8 cellular contexts compared by ENCODE assay signal in the genomic region with DNA sequence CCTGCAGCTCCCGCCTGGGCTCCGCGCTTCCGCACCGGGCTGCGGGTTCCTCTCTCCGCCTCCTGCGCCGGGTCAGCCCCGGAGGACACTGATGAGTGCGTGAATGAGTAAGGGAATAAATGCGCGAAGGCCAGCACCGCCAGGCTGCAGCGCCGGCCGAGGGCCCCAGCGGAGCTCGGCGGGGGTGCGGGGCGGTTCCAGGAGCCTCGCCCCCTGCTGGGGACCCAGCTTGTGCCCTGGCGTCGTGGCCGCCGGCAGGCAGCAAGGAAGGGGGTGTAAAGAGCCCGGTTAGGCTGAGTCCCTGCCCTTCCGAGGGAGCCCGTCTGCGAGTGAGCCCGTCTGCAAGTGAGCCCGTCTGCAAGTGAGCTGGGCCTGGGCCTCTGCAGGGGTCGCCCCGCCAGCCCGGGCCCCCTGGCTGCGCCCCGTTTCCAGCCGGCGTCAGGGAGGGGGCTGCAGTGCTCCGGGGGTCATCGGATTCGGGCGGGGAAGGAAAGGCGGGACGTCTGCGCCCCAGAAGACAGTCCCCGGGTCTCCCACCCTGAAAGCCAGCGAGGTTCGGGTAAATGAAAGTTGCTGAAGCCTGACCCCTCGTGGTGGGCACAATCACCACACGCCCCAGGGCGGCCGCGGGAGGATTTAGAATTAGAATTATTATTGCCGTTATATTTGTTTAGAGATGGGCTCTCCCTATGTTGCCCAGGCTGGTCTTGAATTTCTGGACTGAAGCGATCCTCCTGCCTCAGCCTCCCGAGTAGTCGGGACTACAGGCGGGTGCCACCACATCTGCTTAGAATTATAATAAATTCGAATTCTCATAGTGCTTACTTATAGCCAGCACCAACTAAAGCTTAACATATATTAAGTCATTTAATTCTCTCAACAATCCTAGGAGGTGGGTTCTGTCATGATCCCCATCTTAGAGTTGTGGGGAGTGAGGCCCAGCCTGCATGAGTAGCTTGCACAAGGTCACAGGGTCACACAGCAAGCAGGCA. TPM values are rescaled to one million over a fixed set of nuclear protein-coding genes. Genes with fewer than 3 reads are reported as not detected.
A peak's percentile ranks its signal among the peaks of the same experiment; 100 is the strongest.
DNase-seq lines count a peak whose midpoint lies in the region; ATAC-seq and TF ChIP-seq lines count a peak whose summit lies in the region.

No MANE protein-coding gene starts in this region.

- no peaks in the 10 kb centered on the region for H3F3A ChIP-seq in SK-N-SH (replicated peaks; ENCODE audit: insufficient read depth)

- 69% methylated on average over 44 of the region's 61 CpGs for WGBS in SK-N-SH (ENCODE audit: low lambda C conversion rate)
- 4 to 15% (median 8%) methylated on average over 47 to 61 of the region's 61 CpGs for WGBS in ovary, 3 donors
- WGBS in tibial nerve, 2 donors = 4 to 16% methylated on average over 21 to 41 of the region's 61 CpGs

- H3K9me2 ChIP-seq in SK-N-SH = no peaks in the 10 kb centered on the region

- CTCF ChIA-PET in SK-N-SH (lab: Yijun Ruan, JAX) = interaction anchor here (0.6 to 7.5 kb wide), 42 partner anchors 9 to 311 kb away, joined by 3 to 126 read pairs (median 4); a partner anchor contains a TSS

- no peaks in the 10 kb centered on the region for H4K20me1 ChIP-seq in SK-N-SH (ENCODE audit: insufficient read depth)

- H3K27me3 ChIP-seq in SK-N-SH (ENCODE audit: insufficient read depth) = no peaks in the 10 kb centered on the region
- H3K27me3 ChIP-seq in ovary = no peaks in the 10 kb centered on the region
- H3K27me3 ChIP-seq in tibial nerve = no peaks in the 10 kb centered on the region

- peak; percentile 74 for TF ChIP-seq CTCF in SK-N-SH (IDR thresholded peaks at IDR 0.05)
- peak; percentile 70 to 86 (median 86) for TF ChIP-seq CTCF in ovary (IDR thresholded peaks at IDR 0.05)
- peak; percentile 81 to 94 (median 89) for TF ChIP-seq CTCF in tibial nerve (IDR thresholded peaks at IDR 0.05)

- ATAC-seq in HG03571 (IDR thresholded peaks at IDR 0.05; ENCODE audit: unreplicated experiment) = peak; percentile 53
- ATAC-seq in Right ventricle myocardium superior (ENCODE audit: poor library complexity) = peak; percentile 95

- no peaks in the 10 kb centered on the region for H3K36me3 ChIP-seq in SK-N-SH (replicated peaks in 1 of 2; ENCODE audit: control insufficient read depth in 1 of 2, insufficient read depth in 2 of 2, low read length in 1 of 2)
- H3K36me3 ChIP-seq in ovary = no peaks in the 10 kb centered on the region
- no peaks in the 10 kb centered on the region for H3K36me3 ChIP-seq in tibial nerve

- H3K4me2 ChIP-seq in SK-N-SH = no peak overlapping the region

- POLR2A ChIA-PET in SK-N-SH (lab: Yijun Ruan, JAX) = interaction anchor here (0.6 kb wide), 1 partner anchor 57 kb away, joined by 3 read pairs; no protein-coding TSS in a partner anchor

- no peaks in the 10 kb centered on the region for H3K79me2 ChIP-seq in SK-N-SH (ENCODE audit: insufficient read depth)

- no peak overlapping the region for H3K27ac ChIP-seq in SK-N-SH (ENCODE audit: low read depth in 2 of 2, low read length in 1 of 2)
- H3K27ac ChIP-seq in ovary = peak overlapping the region; percentile 0 to 64
- H3K27ac ChIP-seq in tibial nerve = peak overlapping the region; percentile 62 to 88 (median 78)

- H3K4me3 ChIP-seq in SK-N-SH (ENCODE audit: low read depth in 2 of 2, low read length in 1 of 2) (peak overlapping the region in 1 of 2 experiments; percentile 45; a peak in 1 of 4 replicates), ovary (peak overlapping the region; percentile 52), tibial nerve (peak overlapping the region; percentile 32 to 64 (median 48))

- H3K9ac ChIP-seq in SK-N-SH = no peak overlapping the region

- H3K9me3 ChIP-seq in SK-N-SH = no peaks in the 10 kb centered on the region
- no peaks in the 10 kb centered on the region for H3K9me3 ChIP-seq in ovary
- H3K9me3 ChIP-seq in tibial nerve = no peaks in the 10 kb centered on the region

- no peak overlapping the region for H2AFZ ChIP-seq in SK-N-SH (ENCODE audit: low read depth)

- intact Hi-C loops in Right ventricle myocardium superior (cut with DNase I) = loop anchor here (2.0 kb wide), 1 partner anchor 80 kb away; no protein-coding TSS in a partner anchor
- intact Hi-C loops in ovary (cut with DNase I) = loop anchor here in 3 of 4 donors (1.0 to 5.0 kb wide), 4 partner anchors 80 to 134 kb away; no protein-coding TSS in a partner anchor

- peak; percentile 21 to 74 for DNase-seq in NCI-H446 (lab: John Stamatoyannopoulos, UW)
- no peak for DNase-seq in NCI-H446 treated with DMSO at 0.1 percent for 48 hours (lab: John Stamatoyannopoulos, UW)
- DNase-seq in SK-N-SH = peak; percentile 91
- DNase-seq in activated naive CD4-positive, alpha-beta T cell treated with anti-CD3 and anti-CD28 coated beads, Interleukin-2, amount 50 U/mL, for 16 hours = peak; percentile 79
- peak; percentile 80 for DNase-seq in Right ventricle myocardium superior
- DNase-seq in ovary = peak; percentile 70 to 86 (median 79)
- peak; percentile 68 to 78 for DNase-seq in tibial nerve (ENCODE audit: low spot score in 2 of 2)

- peak; percentile 78 for TF ChIP-seq RAD21 in SK-N-SH (IDR thresholded peaks at IDR 0.05; ENCODE audit: low read length)

- TF ChIP-seq POLR2A in ovary (IDR thresholded peaks at IDR 0.05) (no peak), tibial nerve (IDR thresholded peaks at IDR 0.05) (peak in 1 of 2 donors; percentile 15)

- no peak for TF ChIP-seq EP300 in SK-N-SH (IDR thresholded peaks at IDR 0.05; ENCODE audit: borderline replicate concordance in 1 of 2, low read depth in 1 of 2, low read length in 1 of 2)
- TF ChIP-seq EP300 in ovary (IDR thresholded peaks at IDR 0.05) = no peak
- TF ChIP-seq EP300 in tibial nerve (IDR thresholded peaks at IDR 0.05) = peak in 1 of 2 donors; percentile 46

- no peaks in the 10 kb centered on the region; a peak in 1 of 4 replicates for H3K4me1 ChIP-seq in SK-N-SH (ENCODE audit: control insufficient read depth in 1 of 2, insufficient read depth in 2 of 2, low read depth in 1 of 2, low read length in 1 of 2)
- H3K4me1 ChIP-seq in ovary (ENCODE audit: insufficient read depth) = peaks cover 1% of the 10 kb centered on the region
- peaks cover 0 to 14% (median 3%) of the 10 kb centered on the region in 4 donors for H3K4me1 ChIP-seq in tibial nerve

TF ChIP-seq in SK-N-SH, 30 proteins besides CTCF, POLR2A, EP300 and RAD21:
- TF ChIP-seq, protein P1, sequence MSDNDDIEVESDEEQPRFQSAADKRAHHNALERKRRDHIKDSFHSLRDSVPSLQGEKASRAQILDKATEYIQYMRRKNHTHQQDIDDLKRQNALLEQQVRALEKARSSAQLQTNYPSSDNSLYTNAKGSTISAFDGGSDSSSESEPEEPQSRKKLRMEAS (IDR thresholded peaks at IDR 0.05; ENCODE audit: low read depth) = no peak
- TF ChIP-seq, protein P2, sequence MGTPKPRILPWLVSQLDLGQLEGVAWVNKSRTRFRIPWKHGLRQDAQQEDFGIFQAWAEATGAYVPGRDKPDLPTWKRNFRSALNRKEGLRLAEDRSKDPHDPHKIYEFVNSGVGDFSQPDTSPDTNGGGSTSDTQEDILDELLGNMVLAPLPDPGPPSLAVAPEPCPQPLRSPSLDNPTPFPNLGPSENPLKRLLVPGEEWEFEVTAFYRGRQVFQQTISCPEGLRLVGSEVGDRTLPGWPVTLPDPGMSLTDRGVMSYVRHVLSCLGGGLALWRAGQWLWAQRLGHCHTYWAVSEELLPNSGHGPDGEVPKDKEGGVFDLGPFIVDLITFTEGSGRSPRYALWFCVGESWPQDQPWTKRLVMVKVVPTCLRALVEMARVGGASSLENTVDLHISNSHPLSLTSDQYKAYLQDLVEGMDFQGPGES (IDR thresholded peaks at IDR 0.05; ENCODE audit: low read depth, low read length) = no peak
- TF ChIP-seq, protein P3, sequence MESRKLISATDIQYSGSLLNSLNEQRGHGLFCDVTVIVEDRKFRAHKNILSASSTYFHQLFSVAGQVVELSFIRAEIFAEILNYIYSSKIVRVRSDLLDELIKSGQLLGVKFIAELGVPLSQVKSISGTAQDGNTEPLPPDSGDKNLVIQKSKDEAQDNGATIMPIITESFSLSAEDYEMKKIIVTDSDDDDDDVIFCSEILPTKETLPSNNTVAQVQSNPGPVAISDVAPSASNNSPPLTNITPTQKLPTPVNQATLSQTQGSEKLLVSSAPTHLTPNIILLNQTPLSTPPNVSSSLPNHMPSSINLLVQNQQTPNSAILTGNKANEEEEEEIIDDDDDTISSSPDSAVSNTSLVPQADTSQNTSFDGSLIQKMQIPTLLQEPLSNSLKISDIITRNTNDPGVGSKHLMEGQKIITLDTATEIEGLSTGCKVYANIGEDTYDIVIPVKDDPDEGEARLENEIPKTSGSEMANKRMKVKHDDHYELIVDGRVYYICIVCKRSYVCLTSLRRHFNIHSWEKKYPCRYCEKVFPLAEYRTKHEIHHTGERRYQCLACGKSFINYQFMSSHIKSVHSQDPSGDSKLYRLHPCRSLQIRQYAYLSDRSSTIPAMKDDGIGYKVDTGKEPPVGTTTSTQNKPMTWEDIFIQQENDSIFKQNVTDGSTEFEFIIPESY (IDR thresholded peaks at IDR 0.05; ENCODE audit: borderline replicate concordance, low read depth) = no peak
- TF ChIP-seq SMC3 (IDR thresholded peaks at IDR 0.05; ENCODE audit: low read depth, low read length) = peak; percentile 63
- TF ChIP-seq JUND (IDR thresholded peaks at IDR 0.05) = no peak
- TF ChIP-seq FOSL2 (IDR thresholded peaks at IDR 0.05; ENCODE audit: borderline replicate concordance, low read depth) = no peak
- TF ChIP-seq RCOR1 (IDR thresholded peaks at IDR 0.05; ENCODE audit: low read length) = no peak

RNA-seq across cellular contexts. Expression of a gene that starts 8.6 kb away (rescaled TPM):
- polyA plus RNA-seq in SK-N-SH (2012; rRNA removed) = not detected in 2 replicates
- polyA plus RNA-seq in SK-N-SH (2012; cell fraction: cytosol; rRNA removed) = 0.03 TPM in 1 of 2 replicates, not detected in the other
- polyA plus RNA-seq in SK-N-SH (2012; cell fraction: nucleus; rRNA removed) = 0.06 TPM in 1 of 2 replicates, not detected in the other
- 0.43 TPM for total RNA-seq in Right ventricle myocardium superior
- total RNA-seq in ovary = 1 to 10 TPM in 2 of 7 donors, under 1 TPM in 3, not detected in 2; 0.43 to 2.3 (median 0.95) TPM
- polyA plus RNA-seq in ovary = under 1 TPM; 0.24 to 0.53 TPM
- total RNA-seq in tibial nerve = 1 to 10 TPM in 1 of 4 donors, under 1 TPM in 2, not detected in 1; 0.59 to 1.5 (median 0.87) TPM

RNA-seq across cellular contexts. Expression of a gene that starts 38.7 kb away (rescaled TPM):
- polyA plus RNA-seq in SK-N-SH (2012; rRNA removed) (1.0 and 2.5 TPM in 2 replicates), ovary (1 to 10 TPM in 1 of 2 donors, under 1 TPM in 1; 0.77 to 3.1 TPM)
- polyA plus RNA-seq in SK-N-SH (2012; cell fraction: cytosol; rRNA removed) = 0.45 and 0.84 TPM in 2 replicates
- polyA plus RNA-seq in SK-N-SH (2012; cell fraction: nucleus; rRNA removed) = 9.5 and 16.8 TPM in 2 replicates
- total RNA-seq in Right ventricle myocardium superior (0.48 TPM), ovary (10 to 100 TPM in 5 of 7 donors, 1 to 10 TPM in 2; 1.2 to 43.4 (median 19.4) TPM), tibial nerve (100 to 1,000 TPM in 2 of 4 donors, 10 to 100 TPM in 2; 82.9 to 142 (median 115) TPM)

Comparison
In these comparisons a context has a peak if more than half of its experiments do, and no peak if none do; other contexts are left out.
1. H3K27ac ChIP-seq: peak in ovary (2 of 2) and tibial nerve (4 of 4); none in SK-N-SH (0 of 2).
2. Peak in every context shown above with its lines, with median percentiles within 50 percentile points of each other: CTCF ChIP-seq.